Comparison of ENCODE assay signal across 23 cellular contexts in genomic region chr6:90907931-90908655, GRCh38.
DNase-seq lines count a peak whose midpoint lies in the region; ATAC-seq, FAIRE-seq and TF ChIP-seq lines count a peak whose summit lies in the region.
"Had no signal": no experiment of that assay in that cellular context is flagged by ENCODE, and none has a peak within 500 bp of the region (broad histone marks: within the 10 kb centered on the region; RNA-seq: fewer than 3 reads in every experiment).

No MANE protein-coding gene starts in this region.

- POLR2A ChIA-PET in A549 (lab: Yijun Ruan, JAX) = no interaction called here
- POLR2A ChIA-PET in RWPE1 (lab: Yijun Ruan, JAX; ENCODE audit: low non-redundant PET) = no interaction called here

- TF ChIP-seq EP300 in A549 (IDR thresholded peaks at IDR 0.05) = no peak

- no peak for DNase-seq in A549 (ENCODE audit: low read depth in 1 of 2, low spot score in 1 of 2)
- peak; percentile 60 for DNase-seq in RWPE1 (ENCODE audit: low spot score)
- DNase-seq in foreskin keratinocyte = peak; percentile 77 to 92
- no peak for DNase-seq in HuH-7 (ENCODE audit: low spot score)
- DNase-seq in caudate nucleus (lab: John Stamatoyannopoulos, UW) = no peak
- DNase-seq: ACHN; Calu3; CD4-positive, CD25-positive, alpha-beta regulatory T cell; DMS79 treated with DMSO at 0.1 percent for 48 hours; GF-D8; H7; Karpas-422; NCI-H1417; NCI-H1930; NCI-H524 treated with DMSO at 0.1 percent for 48 hours; NK-92 treated with Interleukin-12 subunit alpha and Interleukin-12 subunit beta, amount 100 ng/mL, for 24 hours; PC-9; Right ventricle myocardium superior; SK-N-SH had no signal

- H3K27me3 ChIP-seq in foreskin keratinocyte = no peaks in the 10 kb centered on the region

- TF ChIP-seq CTCF in A549 (IDR thresholded peaks at IDR 0.05) (no peak), RWPE1 (conservative IDR thresholded peaks at IDR 0.05; ENCODE audit: low read depth) (no peak), foreskin keratinocyte (conservative IDR thresholded peaks at IDR 0.05) (no peak)

- no peak for TF ChIP-seq RAD21 in A549 (conservative IDR thresholded peaks at IDR 0.05 in 1 of 2, IDR thresholded peaks at IDR 0.05 in 1 of 2)

- H3K4me1 ChIP-seq in A549 (no peaks in the 10 kb centered on the region), foreskin keratinocyte (peaks cover 16% of the 10 kb centered on the region)

- FAIRE-seq in A549 (lab: Jason Lieb, UNC) = no peak

- ATAC-seq in A549 (no peak), GM18520 (IDR thresholded peaks at IDR 0.05; ENCODE audit: unreplicated experiment) (peak; percentile 37), foreskin keratinocyte (peak; percentile 94), HG02884 (IDR thresholded peaks at IDR 0.05; ENCODE audit: unreplicated experiment) (no peak), HG03025 (IDR thresholded peaks at IDR 0.05; ENCODE audit: low FRiP score, unreplicated experiment) (no peak)

- H3K27ac ChIP-seq in A549 (no peak overlapping the region), RWPE1 (no peak overlapping the region), foreskin keratinocyte (peak overlapping the region; percentile 17), caudate nucleus (ENCODE audit: low read depth, low read length) (no peak overlapping the region)
- H3K27ac ChIP-seq: HL-60, PC-9 had no signal

- H3K4me3 ChIP-seq in A549 = no peak overlapping the region
- H3K4me3 ChIP-seq: PC-9 had no signal

- TF ChIP-seq POLR2A in A549 (IDR thresholded peaks at IDR 0.05; ENCODE audit: low read length) = no peak

- no peaks in the 10 kb centered on the region for H3K9me3 ChIP-seq in A549
- H3K9me3 ChIP-seq: SK-N-SH had no signal

- CTCF ChIA-PET in A549 (lab: Yijun Ruan, JAX) (no interaction called here), RWPE1 (lab: Yijun Ruan, JAX) (interaction anchor here (0.5 kb wide), 1 partner anchor 926 kb away, joined by 3 read pairs; no protein-coding TSS in a partner anchor)

- H3K4me2 ChIP-seq in A549 = no peak overlapping the region
- H3K4me2 ChIP-seq: PC-9, SK-N-SH had no signal

- 55% methylated on average over 4 of the region's 4 CpGs for WGBS in A549 (ENCODE audit: missing lambda C conversion rate)

TF ChIP-seq in A549, 52 proteins besides CTCF, POLR2A, EP300 and RAD21:
- TF ChIP-seq ZFP36 (IDR thresholded peaks at IDR 0.05; ENCODE audit: borderline replicate concordance, partially characterized antibody) = no peak
- peak; percentile 56 for TF ChIP-seq MAFK (IDR thresholded peaks at IDR 0.05; ENCODE audit: partially characterized antibody)
- no peak for TF ChIP-seq MAX (IDR thresholded peaks at IDR 0.05)
- TF ChIP-seq NFE2L2 (conservative IDR thresholded peaks at IDR 0.05; ENCODE audit: low read length) = peak; percentile 41; the same call in 1 of the 2 replicates
- no peak for TF ChIP-seq SMC3 (IDR thresholded peaks at IDR 0.05)

Comparison
In these comparisons a context has a peak if more than half of its experiments do, and no peak if none do; other contexts are left out.
1. ATAC-seq: peak in GM18520 (single experiment) and foreskin keratinocyte (single experiment); none in A549 (0 of 2), HG02884 (single experiment) and HG03025 (single experiment).
2. DNase-seq: peak in RWPE1 (single experiment) and foreskin keratinocyte (2 of 2); none in A549 (0 of 2), HuH-7 (single experiment) and caudate nucleus (0 of 61).